In genomic region chr15:61112231-61112630, GRCh38 we compare ENCODE assay signal across 23 cellular contexts.
A peak's percentile ranks its signal among the peaks of the same experiment; 100 is the strongest.
DNase-seq lines count a peak whose midpoint lies in the region; TF ChIP-seq lines count a peak whose summit lies in the region.
"Had no signal": no experiment of that assay in that cellular context is flagged by ENCODE, and none has a peak within 500 bp of the region (broad histone marks: within the 10 kb centered on the region; RNA-seq: fewer than 3 reads in every experiment).

No MANE protein-coding gene starts in this region.

- H3K4me1 Mint-ChIP-seq in endothelial cell (ENCODE audit: unreplicated experiment) (peaks cover 16% of the 10 kb centered on the region), nephron progenitor cell (peaks cover 75% of the 10 kb centered on the region)
- H3K4me1 Mint-ChIP-seq: naive thymus-derived CD8-positive, alpha-beta T cell had no signal

- H3K36me3 Mint-ChIP-seq in endothelial cell (ENCODE audit: low read depth, unreplicated experiment) (no peaks in the 10 kb centered on the region), nephron progenitor cell (ENCODE audit: low read depth) (peaks cover 11% of the 10 kb centered on the region)
- H3K36me3 Mint-ChIP-seq: naive thymus-derived CD8-positive, alpha-beta T cell had no signal

- peak overlapping the region; percentile 45 for H3K27ac Mint-ChIP-seq in endothelial cell (ENCODE audit: unreplicated experiment)
- H3K27ac Mint-ChIP-seq in nephron progenitor cell: peak overlapping the region; percentile 3
- H3K27ac Mint-ChIP-seq: naive thymus-derived CD8-positive, alpha-beta T cell had no signal

- H3K4me3 Mint-ChIP-seq in endothelial cell (ENCODE audit: unreplicated experiment) (no peak overlapping the region), nephron progenitor cell (no peak overlapping the region)
- H3K4me3 Mint-ChIP-seq: naive thymus-derived CD8-positive, alpha-beta T cell had no signal

- no peaks in the 10 kb centered on the region for H3K27me3 Mint-ChIP-seq in endothelial cell (ENCODE audit: unreplicated experiment)
- H3K27me3 Mint-ChIP-seq in nephron progenitor cell (ENCODE audit: low read depth, poor library complexity): no peaks in the 10 kb centered on the region

- peak; percentile 12 to 67 for DNase-seq in NCI-H2081 (lab: John Stamatoyannopoulos, UW)
- no peak for DNase-seq in NCI-H2081 treated with DMSO at 0.1 percent for 48 hours (lab: John Stamatoyannopoulos, UW)
- DNase-seq in NCI-H345 treated with DMSO at 0.1 percent for 48 hours (lab: John Stamatoyannopoulos, UW; ENCODE audit: unreplicated experiment): peak; percentile 30
- DNase-seq in endothelial cell (ENCODE audit: low spot score): peak; percentile 46
- peak; percentile 34 for DNase-seq in nephron progenitor cell
- DNase-seq in epidermal melanocyte (ENCODE audit: insufficient read length, low spot score): no peak
- DNase-seq in DMS 273 treated with DMSO at 0.1 percent for 48 hours (lab: John Stamatoyannopoulos, UW): no peak
- no peak for DNase-seq in stimulated activated CD4-positive, alpha-beta T cell treated with anti-CD3 and anti-CD28 coated beads, Interleukin-4, amount 100 ng/mL, for 1 hour
- DNase-seq: activated CD4-positive, alpha-beta T cell treated with anti-CD3 and anti-CD28 coated beads, Interleukin-2, amount 50 U/mL, for 1 hour; activated CD8-positive, alpha-beta memory T cell treated with anti-CD3 and anti-CD28 coated beads, Interleukin-2, amount 50 U/mL, for 4 hours; activated gamma-delta T cell treated with Interleukin-2 at 50 U/mL for 16 hours; BE2C; central memory CD4-positive, alpha-beta T cell; COR-L47; effector CD4-positive, alpha-beta T cell; esophagus squamous epithelium; HCEC 1CT; MG63; naive thymus-derived CD8-positive, alpha-beta T cell; NCI-H1436 treated with DMSO at 0.1 percent for 48 hours; posterior cingulate gyrus; stimulated activated CD4-positive, alpha-beta T cell treated with anti-CD3 and anti-CD28 coated beads, Interleukin-4, amount 100 ng/mL, for 4 hours; SW 1271 had no signal

- TF ChIP-seq CTCF in endothelial cell (IDR thresholded peaks at IDR 0.05; ENCODE audit: unreplicated experiment) (peak; percentile 30), nephron progenitor cell (IDR thresholded peaks at IDR 0.05) (peak; percentile 28)

- no peaks in the 10 kb centered on the region for H3K9me3 Mint-ChIP-seq in endothelial cell (ENCODE audit: unreplicated experiment)
- H3K9me3 Mint-ChIP-seq in nephron progenitor cell: peaks cover 3% of the 10 kb centered on the region
- H3K9me3 Mint-ChIP-seq: naive thymus-derived CD8-positive, alpha-beta T cell had no signal

Comparison
In these comparisons a context has a peak if more than half of its experiments do, and no peak if none do; other contexts are left out.
1. DNase-seq: peak in NCI-H2081 (2 of 2), NCI-H345 treated with DMSO at 0.1 percent for 48 hours (single experiment), endothelial cell (single experiment) and nephron progenitor cell (single experiment); none in NCI-H2081 treated with DMSO at 0.1 percent for 48 hours (single experiment), epidermal melanocyte (single experiment), DMS 273 treated with DMSO at 0.1 percent for 48 hours (single experiment) and stimulated activated CD4-positive, alpha-beta T cell treated with anti-CD3 and anti-CD28 coated beads, Interleukin-4, amount 100 ng/mL, for 1 hour (single experiment).